In the genomic region with DNA sequence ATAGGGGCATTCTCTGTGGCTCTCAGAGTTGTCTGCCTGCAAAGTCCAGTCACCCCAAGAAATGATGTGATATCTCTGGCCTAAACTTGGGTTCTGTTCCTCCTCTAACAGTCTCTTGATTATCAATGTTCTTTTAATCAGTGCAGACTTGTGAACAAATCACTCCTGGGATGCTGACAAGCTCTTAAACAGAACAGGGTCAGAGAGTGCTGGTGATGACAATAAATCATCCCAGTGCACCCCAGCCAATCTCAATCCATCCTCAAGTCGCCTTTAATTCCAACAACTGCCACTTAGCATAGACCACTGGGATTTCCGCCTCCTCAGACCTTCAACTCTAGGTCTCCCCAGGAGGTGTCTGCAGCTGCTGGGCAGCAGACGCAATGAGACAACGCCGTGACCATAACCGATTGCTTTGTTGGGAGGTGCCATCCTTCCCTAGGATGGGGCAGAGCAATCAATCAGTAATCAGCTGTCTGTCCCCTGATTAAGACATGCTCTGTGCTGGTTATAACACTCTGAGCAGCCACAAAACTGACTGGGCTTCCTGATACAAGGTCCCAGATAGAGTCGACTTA, we compare ENCODE assay signal across 16 cellular contexts.
DNase-seq lines count a peak whose midpoint lies in the region; ATAC-seq and TF ChIP-seq lines count a peak whose summit lies in the region.
"Had no signal": no experiment of that assay in that cellular context is flagged by ENCODE, and none has a peak within 500 bp of the region (broad histone marks: within the 10 kb centered on the region; RNA-seq: fewer than 3 reads in every experiment).

No MANE protein-coding gene starts in this region.

- TF ChIP-seq CTCF in endodermal cell (conservative IDR thresholded peaks at IDR 0.05) = no peak

- DNase-seq in Right ventricle myocardium inferior (ENCODE audit: missing footprints) (no peak), cardiac septum (ENCODE audit: low spot score) (no peak), H7 (peak; percentile 14), endodermal cell (no peak), retina (peak; percentile 40), DMS53 (lab: John Stamatoyannopoulos, UW) (no peak)
- DNase-seq in activated naive CD4-positive, alpha-beta T cell treated with anti-CD3 and anti-CD28 coated beads, Interleukin-2, amount 50 U/mL, for 72 hours (ENCODE audit: low spot score in 2 of 2) = no peak
- DNase-seq: 8988T; CD4-positive, alpha-beta memory T cell; DMS153; GF-D8; IMR-90 had no signal

- ATAC-seq in Right ventricle myocardium inferior = peak; percentile 8
- ATAC-seq in activated naive CD4-positive, alpha-beta T cell treated with anti-CD3 and anti-CD28 coated beads, Interleukin-2, amount 50 U/mL, for 72 hours = no peak

- no peaks in the 10 kb centered on the region for H3K36me3 Mint-ChIP-seq in endodermal cell (ENCODE audit: low read depth)
- H3K36me3 Mint-ChIP-seq in activated naive CD4-positive, alpha-beta T cell treated with anti-CD3 and anti-CD28 coated beads, Interleukin-2, amount 50 U/mL, for 72 hours = no peaks in the 10 kb centered on the region
- H3K36me3 Mint-ChIP-seq: CD14-positive monocyte; CD4-positive, alpha-beta memory T cell had no signal

- no peaks in the 10 kb centered on the region for H3K36me3 ChIP-seq in H7 (replicated peaks; ENCODE audit: control insufficient read depth, insufficient read depth, low read length)
- H3K36me3 ChIP-seq in endodermal cell (ENCODE audit: control insufficient read depth, insufficient read depth, low read length) = no peaks in the 10 kb centered on the region
- H3K36me3 ChIP-seq: BLaER1, HAP-1 had no signal

- H3K27me3 Mint-ChIP-seq in endodermal cell (ENCODE audit: insufficient read depth) = peaks cover 2% of the 10 kb centered on the region

- peaks cover under 1% of the 10 kb centered on the region for H3K4me1 ChIP-seq in endodermal cell (ENCODE audit: control insufficient read depth, insufficient read depth, low read length)
- H3K4me1 ChIP-seq: BLaER1, HAP-1 had no signal

- no peaks in the 10 kb centered on the region for H3K9me3 ChIP-seq in endodermal cell (ENCODE audit: control insufficient read depth, low read length)
- H3K9me3 ChIP-seq: BLaER1, HAP-1 had no signal

- no peak overlapping the region for H3K27ac Mint-ChIP-seq in endodermal cell
- H3K27ac Mint-ChIP-seq in activated naive CD4-positive, alpha-beta T cell treated with anti-CD3 and anti-CD28 coated beads, Interleukin-2, amount 50 U/mL, for 72 hours = peak overlapping the region in 1 of 2 donors; percentile 23
- H3K27ac Mint-ChIP-seq: CD14-positive monocyte; CD4-positive, alpha-beta memory T cell had no signal

- H3K9ac ChIP-seq in endodermal cell (ENCODE audit: extremely low read depth, low read length, poor library complexity, severe bottlenecking) = no peak overlapping the region
- H3K9ac ChIP-seq: BLaER1 had no signal

- peak overlapping the region; percentile 7 for H3K27ac ChIP-seq in endodermal cell (ENCODE audit: low read depth, low read length)
- H3K27ac ChIP-seq: BLaER1, HL-60 had no signal

- intact Hi-C loops in Right ventricle myocardium inferior (cut with DNase I) (no loop called here), cardiac septum (cut with DNase I) (no loop called here)

- H3K4me3 Mint-ChIP-seq in endodermal cell = no peak overlapping the region
- H3K4me3 Mint-ChIP-seq: CD14-positive monocyte; CD4-positive, alpha-beta memory T cell had no signal

- H3K4me1 Mint-ChIP-seq in endodermal cell = peaks cover 16% of the 10 kb centered on the region
- H3K4me1 Mint-ChIP-seq: CD14-positive monocyte; CD4-positive, alpha-beta memory T cell had no signal

- 74 to 87% methylated on average over 6 to 7 of the region's 7 CpGs for WGBS in endodermal cell (ENCODE audit: insufficient coverage in 1 of 2, insufficient read length in 1 of 2), 2 experiments

- H3K27me3 ChIP-seq in H7 (ENCODE audit: control insufficient read depth, insufficient read depth, low read length) = no peaks in the 10 kb centered on the region
- no peaks in the 10 kb centered on the region for H3K27me3 ChIP-seq in endodermal cell (ENCODE audit: control insufficient read depth, insufficient read depth, low read length, poor library complexity, severe bottlenecking)
- H3K27me3 ChIP-seq: BLaER1 had no signal

- H3K4me3 ChIP-seq in H7 (ENCODE audit: insufficient read depth, low read depth, low read length) = no peak overlapping the region
- no peak overlapping the region for H3K4me3 ChIP-seq in endodermal cell (ENCODE audit: low read length)
- H3K4me3 ChIP-seq: BLaER1, HAP-1 had no signal

- no peaks in the 10 kb centered on the region for H3K9me3 Mint-ChIP-seq in endodermal cell
- H3K9me3 Mint-ChIP-seq in activated naive CD4-positive, alpha-beta T cell treated with anti-CD3 and anti-CD28 coated beads, Interleukin-2, amount 50 U/mL, for 72 hours = no peaks in the 10 kb centered on the region

Comparison
In these comparisons a context has a peak if more than half of its experiments do, and no peak if none do; other contexts are left out.
1. DNase-seq: peak in H7 (single experiment) and retina (single experiment); none in Right ventricle myocardium inferior (single experiment), cardiac septum (single experiment), endodermal cell (single experiment), activated naive CD4-positive, alpha-beta T cell treated with anti-CD3 and anti-CD28 coated beads, Interleukin-2, amount 50 U/mL, for 72 hours (0 of 2) and DMS53 (single experiment).